ENCODE assay signal across 8 cellular contexts in the genomic region with DNA sequence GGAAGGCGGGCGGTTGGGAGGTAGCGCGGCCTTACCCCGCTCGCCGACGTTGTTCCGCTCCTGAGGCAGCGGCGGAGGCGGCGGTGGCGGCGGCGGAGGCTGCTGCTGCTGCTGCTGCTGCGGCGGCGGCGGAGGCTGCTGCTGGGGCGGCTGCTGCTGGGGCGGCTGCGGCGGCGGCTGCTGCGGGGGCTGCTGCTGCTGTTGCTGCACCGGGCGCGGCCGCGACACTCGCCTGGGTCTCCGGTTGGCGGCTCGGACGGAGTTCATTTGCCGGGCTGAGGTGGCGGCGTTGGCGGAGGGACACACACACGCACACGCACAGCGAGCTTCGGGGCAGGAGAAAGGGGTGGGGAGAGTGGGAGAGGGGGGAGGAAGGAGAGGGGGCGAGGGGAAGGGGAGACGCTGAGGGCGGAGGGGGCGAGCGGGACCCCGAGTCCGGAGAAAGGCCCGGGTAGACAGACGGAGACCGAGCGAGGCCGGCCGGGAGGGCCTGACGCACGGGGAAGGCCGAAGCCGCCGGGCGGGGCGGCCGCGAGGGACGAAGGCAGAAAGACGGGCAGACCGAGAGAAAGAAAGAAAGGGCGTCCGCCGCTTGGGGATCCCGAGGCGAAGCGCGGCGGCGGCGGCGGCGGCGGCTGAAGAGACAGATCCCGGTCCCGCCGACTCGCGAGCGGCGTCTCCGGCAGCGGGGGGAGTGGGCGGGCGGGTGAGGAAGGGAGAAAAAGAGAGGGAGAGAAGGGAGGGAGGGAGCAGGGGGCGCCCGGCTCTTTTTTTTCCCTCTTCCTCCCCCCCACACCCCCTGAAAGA. TPM values are rescaled to one million over a fixed set of nuclear protein-coding genes. Genes with fewer than 3 reads are reported as not detected.
A peak's percentile ranks its signal among the peaks of the same experiment; 100 is the strongest.
DNase-seq lines count a peak whose midpoint lies in the region; ATAC-seq and TF ChIP-seq lines count a peak whose summit lies in the region.

No MANE protein-coding gene starts in this region.

- no peak for TF ChIP-seq CTCF in epithelial cell of esophagus (IDR thresholded peaks at IDR 0.05; ENCODE audit: insufficient read depth, low read depth, low read length, missing control alignments)

- H3K4me3 ChIP-seq in epithelial cell of esophagus (ENCODE audit: low read length) = peak overlapping the region; percentile 74

- DNase-seq in DMS153 treated with DMSO at 0.1 percent for 48 hours (lab: John Stamatoyannopoulos, UW; ENCODE audit: unreplicated experiment) = peak; percentile 34
- no peak for DNase-seq in DMS153 (lab: John Stamatoyannopoulos, UW)
- DNase-seq in NCI-H774 (lab: John Stamatoyannopoulos, UW) = peak; percentile 57
- DNase-seq in activated T-cell treated with anti-CD3 and anti-CD28 coated beads for 24 hours (ENCODE audit: low read depth) = peak; percentile 44
- DNase-seq in epithelial cell of esophagus (ENCODE audit: low read depth) = peak; percentile 67
- peak; percentile 37 for DNase-seq in mucosa of gallbladder (ENCODE audit: low spot score)
- peak; percentile 33 for DNase-seq in stimulated activated CD8-positive, alpha-beta memory T cell treated with anti-CD3 and anti-CD28 coated beads, Interleukin-7, amount 100 ng/mL, for 24 hours (ENCODE audit: low read depth)

- ATAC-seq in HG02885 (IDR thresholded peaks at IDR 0.05; ENCODE audit: poor library complexity, unreplicated experiment) = peak; percentile 6

RNA-seq across cellular contexts. Expression of a gene that starts 0.6 kb away (rescaled TPM):
- total RNA-seq in mucosa of gallbladder = 58.2 TPM
